In the genomic region with DNA sequence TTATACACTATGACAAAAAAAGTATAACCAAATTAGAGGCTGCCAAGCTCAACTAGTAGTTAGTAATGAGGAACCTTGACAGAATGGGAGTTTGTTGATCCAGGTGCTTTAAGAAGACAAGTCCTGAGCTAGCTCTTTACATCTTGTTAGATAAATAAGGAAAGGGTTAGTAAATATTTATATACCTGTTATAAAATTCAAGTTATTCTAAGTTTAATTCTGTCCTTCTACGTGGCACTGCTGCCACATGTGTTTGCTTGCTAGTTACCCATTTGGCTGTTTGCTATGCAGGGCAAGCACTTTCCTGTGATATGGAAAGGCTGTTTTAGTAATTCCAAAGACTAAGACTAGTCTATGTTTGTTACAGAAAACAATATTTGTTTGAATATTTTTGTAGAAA, we compare ENCODE assay signal across 29 cellular contexts.
"Had no signal": no experiment of that assay in that cellular context is flagged by ENCODE, and none has a peak within 500 bp of the region (broad histone marks: within the 10 kb centered on the region; RNA-seq: fewer than 3 reads in every experiment).

No MANE protein-coding gene starts in this region.

- H3K9me3 ChIP-seq: ascending aorta, breast epithelium, gastrocnemius medialis, heart left ventricle had no signal

- H3K4me3 ChIP-seq: ascending aorta, breast epithelium, cardiac muscle cell, coronary artery, dorsolateral prefrontal cortex, gastrocnemius medialis, heart left ventricle had no signal

- H3K4me1 ChIP-seq: ascending aorta, breast epithelium, gastrocnemius medialis, heart left ventricle had no signal

- ATAC-seq: activated CD4-positive, alpha-beta T cell treated with anti-CD3 and anti-CD28 coated beads for 36 hours; activated CD8-positive, alpha-beta memory T cell treated with anti-CD3 and anti-CD28 coated beads, Interleukin-2, amount 10 ng/mL, durations not matched to agents 7 days and 5 days; activated CD8-positive, alpha-beta T cell treated with anti-CD3 and anti-CD28 coated beads, Interleukin-2, amount 10 ng/mL, durations not matched to agents 7 days and 5 days; activated naive CD4-positive, alpha-beta T cell treated with anti-CD3 and anti-CD28 coated beads, Interleukin-2, amount 50 U/mL, for 72 hours; esophagus mucosa; foreskin keratinocyte; gastrocnemius medialis; heart left ventricle; T-helper 17 cell had no signal

- H3K27ac ChIP-seq: ascending aorta, breast epithelium, cardiac muscle cell, coronary artery, dorsolateral prefrontal cortex, foreskin keratinocyte, gastrocnemius medialis, heart left ventricle had no signal

- H3K27me3 ChIP-seq: ascending aorta, breast epithelium, cardiac muscle cell, dorsolateral prefrontal cortex, foreskin keratinocyte, gastrocnemius medialis, heart left ventricle had no signal

- DNase-seq: activated CD4-positive, alpha-beta memory T cell treated with anti-CD3 and anti-CD28 coated beads for 36 hours; activated CD4-positive, alpha-beta T cell treated with anti-CD3 and anti-CD28 coated beads for 36 hours; activated CD4-positive, alpha-beta T cell treated with anti-CD3 and anti-CD28 coated beads, Interleukin-2, amount 10 ng/mL, durations not matched to agents 24 days and 14 days; activated CD4-positive, CD25-positive, alpha-beta regulatory T cell; activated CD4-positive, CD25-positive, alpha-beta regulatory T cell treated with anti-CD3 and anti-CD28 coated beads, Interleukin-2, amount 50 U/mL, for 72 hours; activated CD8-positive, alpha-beta memory T cell treated with anti-CD3 and anti-CD28 coated beads, Interleukin-2, amount 10 ng/mL, durations not matched to agents 7 days and 5 days; activated CD8-positive, alpha-beta memory T cell treated with anti-CD3 and anti-CD28 coated beads, Interleukin-2, amount 50 U/mL, for 4 hours; activated CD8-positive, alpha-beta T cell treated with anti-CD3 and anti-CD28 coated beads, Interleukin-2, amount 10 ng/mL, durations not matched to agents 7 days and 5 days; activated effector memory CD4-positive, alpha-beta T cell treated with anti-CD3 and anti-CD28 coated beads, Interleukin-2, amount 50 U/mL, for 16 hours; activated naive CD4-positive, alpha-beta T cell treated with anti-CD3 and anti-CD28 coated beads for 36 hours; activated naive CD8-positive, alpha-beta T cell treated with anti-CD3 and anti-CD28 coated beads, Interleukin-2, amount 10 ng/mL, durations not matched to agents 7 days and 5 days; activated T-cell treated with anti-CD3 and anti-CD28 coated beads, Interleukin-2, amount 50 U/mL, for 1 hour; activated T-cell treated with anti-CD3 and anti-CD28 coated beads, Interleukin-2, amount 50 U/mL, for 48 hours; dorsolateral prefrontal cortex; effector memory CD4-positive, alpha-beta T cell; endodermal cell; foreskin keratinocyte; gastrocnemius medialis; glutamatergic neuron; heart left ventricle; T-helper 1 cell; T-helper 17 cell; T1000 had no signal

- H3K36me3 ChIP-seq: breast epithelium, gastrocnemius medialis had no signal
